8 cellular contexts compared by ENCODE assay signal in the genomic region with DNA sequence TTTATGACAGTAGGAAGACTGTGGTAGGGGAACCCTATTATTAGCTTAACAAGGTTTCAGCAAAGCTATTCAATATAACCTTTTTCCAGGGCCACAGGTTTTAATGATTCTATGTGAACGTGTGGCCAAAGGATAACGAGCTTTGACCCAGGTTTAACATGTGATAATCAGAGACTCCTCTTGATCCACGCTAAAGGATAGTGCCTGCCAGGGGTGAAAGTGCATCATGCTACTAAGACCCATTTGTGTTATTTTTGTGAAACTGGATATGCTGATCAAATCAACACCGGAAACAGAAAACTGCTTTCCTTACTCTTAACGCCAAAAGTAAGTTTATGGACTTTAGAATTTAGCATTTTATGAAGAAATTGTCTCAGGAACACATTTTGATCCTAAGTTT. TPM values are rescaled to one million over a fixed set of nuclear protein-coding genes. Genes with fewer than 3 reads are reported as not detected.
DNase-seq lines count a peak whose midpoint lies in the region; ATAC-seq and TF ChIP-seq lines count a peak whose summit lies in the region.

No MANE protein-coding gene starts in this region.

- H3K4me1 Mint-ChIP-seq in naive thymus-derived CD8-positive, alpha-beta T cell: peaks cover 26 to 61% (median 58%) of the 10 kb centered on the region in 4 donors

- peak overlapping the region; percentile 65 to 92 for H3K9ac ChIP-seq in colonic mucosa (ENCODE audit: low read depth in 2 of 2, low read length in 2 of 2)

- POLR2A ChIA-PET in AG04450 (lab: Yijun Ruan, JAX): interaction anchor here (0.6 to 1.7 kb wide), 3 partner anchors 135 to 306 kb away, joined by 5 to 10 read pairs (median 5); no protein-coding TSS in a partner anchor
- POLR2A ChIA-PET in naive thymus-derived CD8-positive, alpha-beta T cell (lab: Charles Lee): interaction anchor here (0.6 to 2.3 kb wide), 5 partner anchors 15 to 1174 kb away, joined by 3 to 33 read pairs (median 4); partner anchors contain the start of gene PEBP1

- no peaks in the 10 kb centered on the region for H3K4me1 ChIP-seq in colonic mucosa

- DNase-seq in AG04450 (ENCODE audit: low read depth, low spot score) (no peak), colonic mucosa (peak; percentile 28), foreskin melanocyte (no peak), NCI-H510A treated with DMSO at 0.1 percent for 48 hours (lab: John Stamatoyannopoulos, UW) (no peak), GM10266 (ENCODE audit: extremely low spot score) (no peak)
- DNase-seq in naive thymus-derived CD8-positive, alpha-beta T cell: no peak

- no peaks in the 10 kb centered on the region for H3K9me3 Mint-ChIP-seq in naive thymus-derived CD8-positive, alpha-beta T cell

- H3K27ac ChIP-seq in AG04450 (ENCODE audit: low read depth, low read length): no peak overlapping the region
- peak overlapping the region; percentile 60 for H3K27ac ChIP-seq in KOPT-K1 (ENCODE audit: low read depth, low read length, poor library complexity, severe bottlenecking)
- H3K27ac ChIP-seq in colonic mucosa: peak overlapping the region; percentile 86

- peaks cover 0 to 2% (median 0%) of the 10 kb centered on the region in 3 donors for H3K36me3 Mint-ChIP-seq in naive thymus-derived CD8-positive, alpha-beta T cell

- no peaks in the 10 kb centered on the region for H3K27me3 Mint-ChIP-seq in naive thymus-derived CD8-positive, alpha-beta T cell

- CTCF ChIA-PET in AG04450 (lab: Charles Lee): interaction anchor here (0.9 to 2.4 kb wide), 3 partner anchors 32 to 208 kb away, joined by 3 to 26 read pairs (median 6); no protein-coding TSS in a partner anchor

- intact Hi-C loops in colonic mucosa (cut with DNase I): no loop called here

- H3K27me3 ChIP-seq in AG04450 (ENCODE audit: control insufficient read depth, insufficient read depth, low read length): no peaks in the 10 kb centered on the region
- no peaks in the 10 kb centered on the region for H3K27me3 ChIP-seq in colonic mucosa

- ATAC-seq in naive thymus-derived CD8-positive, alpha-beta T cell: no peak
- no peak for ATAC-seq in GM21737 (IDR thresholded peaks at IDR 0.05; ENCODE audit: unreplicated experiment)

- H3K9me3 ChIP-seq in AG04450 (ENCODE audit: control insufficient read depth, insufficient read depth, low read length): peaks cover under 1% of the 10 kb centered on the region; the same call in 1 of the 2 replicates
- H3K9me3 ChIP-seq in KOPT-K1 (ENCODE audit: insufficient read depth, low read length, poor library complexity, severe bottlenecking): no peaks in the 10 kb centered on the region
- H3K9me3 ChIP-seq in colonic mucosa: no peaks in the 10 kb centered on the region

- H3K4me3 Mint-ChIP-seq in naive thymus-derived CD8-positive, alpha-beta T cell: peak overlapping the region; percentile 91 to 99 (median 95)

- H3K36me3 ChIP-seq in KOPT-K1 (ENCODE audit: insufficient read depth, low read length) (no peaks in the 10 kb centered on the region), colonic mucosa (no peaks in the 10 kb centered on the region)

- peak overlapping the region; percentile 85 for H3K4me3 ChIP-seq in AG04450 (ENCODE audit: low read depth, low read length)
- peak overlapping the region; percentile 95 for H3K4me3 ChIP-seq in colonic mucosa

- H3K27ac Mint-ChIP-seq in naive thymus-derived CD8-positive, alpha-beta T cell: peak overlapping the region; percentile 59 to 97 (median 96)

- TF ChIP-seq CTCF in AG04450 (IDR thresholded peaks at IDR 0.05; ENCODE audit: low read depth, low read length) (no peak), colonic mucosa (IDR thresholded peaks at IDR 0.05) (no peak), GM10266 (IDR thresholded peaks at IDR 0.05; ENCODE audit: control insufficient read depth, insufficient read depth, low read depth, missing control alignments) (no peak)

RNA-seq across cellular contexts. Expression of gene TAOK3, which starts 0.9 kb away (rescaled TPM):
- 48.8 and 56.4 TPM in 2 replicates for polyA plus RNA-seq in AG04450 (2011; rRNA removed)
- 62.7 and 69.0 TPM in 2 replicates for polyA minus RNA-seq in AG04450 (2011; rRNA and poly(A)+ RNA removed)
- 10 to 100 TPM; 39.5 to 50.5 TPM for total RNA-seq in colonic mucosa
- total RNA-seq in naive thymus-derived CD8-positive, alpha-beta T cell: 10 to 100 TPM; 71.7 to 75.5 TPM
- polyA plus RNA-seq in naive thymus-derived CD8-positive, alpha-beta T cell: 10 to 100 TPM; 71.6 to 86.4 (median 74.7) TPM

RNA-seq across cellular contexts. Expression of gene SUDS3, which starts 2.7 kb away (rescaled TPM):
- polyA plus RNA-seq in AG04450 (2011; rRNA removed): 24.1 and 28.9 TPM in 2 replicates
- 25.3 and 26.9 TPM in 2 replicates for polyA minus RNA-seq in AG04450 (2011; rRNA and poly(A)+ RNA removed)
- 10 to 100 TPM; 42.0 to 51.8 TPM for total RNA-seq in colonic mucosa
- total RNA-seq in naive thymus-derived CD8-positive, alpha-beta T cell: 10 to 100 TPM; 29.8 to 31.7 TPM
- 10 to 100 TPM; 10.7 to 13.9 (median 13.7) TPM for polyA plus RNA-seq in naive thymus-derived CD8-positive, alpha-beta T cell
